Comparison of ENCODE assay signal across 8 cellular contexts in the genomic region with DNA sequence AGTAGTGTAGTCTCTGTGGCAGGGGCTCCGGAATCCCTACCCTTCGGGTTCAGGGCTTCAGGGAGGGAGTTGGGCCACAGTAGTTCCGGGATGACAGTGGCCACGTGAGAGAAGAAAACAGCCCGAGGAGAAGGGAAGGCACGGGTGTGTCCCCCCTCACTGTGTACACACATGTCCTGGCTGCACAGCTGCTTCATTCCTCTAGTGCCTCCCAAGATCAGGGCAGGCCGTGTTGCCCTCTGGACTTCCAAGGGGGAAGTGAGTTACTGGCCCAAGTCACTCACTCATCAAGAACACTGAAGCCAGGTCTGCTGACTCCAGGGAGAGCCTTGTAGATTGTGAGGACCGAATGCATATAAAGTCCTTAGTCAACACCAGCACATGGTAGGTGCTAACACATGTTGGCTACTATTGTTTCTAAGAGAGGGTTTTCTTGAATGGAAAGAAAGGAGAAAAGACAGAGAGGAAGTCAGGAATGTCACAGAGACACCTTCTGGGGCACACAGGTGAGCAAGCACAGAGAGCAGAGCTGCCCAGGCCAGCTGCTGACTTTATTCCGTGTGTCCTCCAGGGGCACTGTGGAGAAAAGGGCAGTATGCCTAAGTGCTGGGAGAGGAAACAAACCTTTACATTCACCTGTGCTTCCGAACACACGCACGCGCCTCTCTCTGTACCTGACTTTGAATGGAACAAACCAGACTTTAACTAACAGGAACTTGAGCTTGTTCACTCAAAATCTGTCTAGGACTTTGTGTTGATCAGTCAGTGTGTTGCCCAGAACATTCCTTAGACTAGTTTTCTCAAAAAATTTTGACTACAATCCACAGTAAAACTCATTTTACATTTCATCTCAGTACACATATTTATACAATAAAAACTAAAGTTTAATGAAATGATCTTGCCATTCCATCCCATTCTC. TPM values are rescaled to one million over a fixed set of nuclear protein-coding genes. Genes with fewer than 3 reads are reported as not detected.
DNase-seq lines count a peak whose midpoint lies in the region; ATAC-seq and TF ChIP-seq lines count a peak whose summit lies in the region.

No MANE protein-coding gene starts in this region.

- H4K91ac ChIP-seq in IMR-90 (ENCODE audit: insufficient read depth, low read depth, low read length) = no peak overlapping the region; the same call in 1 of the 2 replicates

- no peak overlapping the region for H2BK120ac ChIP-seq in IMR-90 (ENCODE audit: low read depth, low read length)

- no peak overlapping the region for H3K4me3 Mint-ChIP-seq in brain

- H3K9me3 ChIP-seq in IMR-90 (ENCODE audit: control insufficient read depth, insufficient read depth, low read length) (no peaks in the 10 kb centered on the region), right lobe of liver (no peaks in the 10 kb centered on the region)

- peaks cover 9% of the 10 kb centered on the region for H3K4me1 ChIP-seq in IMR-90 (ENCODE audit: control insufficient read depth, insufficient read depth, low read length)
- H3K4me1 ChIP-seq in right lobe of liver = peaks cover 0 to 13% (median 5%) of the 10 kb centered on the region in 4 donors

- dilution Hi-C loops in IMR-90 (cut with HindIII; ENCODE audit: low sequenced_read_pairs, unreplicated experiment) = no loop called here

- H3K36me3 ChIP-seq in BJ (ENCODE audit: control insufficient read depth, insufficient read depth, low read length) = peaks cover 2% of the 10 kb centered on the region; the same call in 1 of the 2 replicates
- H3K36me3 ChIP-seq in IMR-90 (ENCODE audit: control insufficient read depth, insufficient read depth, low read length) = peaks cover 19% of the 10 kb centered on the region; the same call in 1 of the 2 replicates
- H3K36me3 ChIP-seq in right lobe of liver = no peaks in the 10 kb centered on the region

- BruUV-seq in IMR-90 (replicated peaks; lab: Mats Ljungman, UMichigan) = no TSS peak

- H3K9me3 Mint-ChIP-seq in brain = no peaks in the 10 kb centered on the region

- H3K9ac ChIP-seq in IMR-90 (ENCODE audit: low read depth, low read length) = no peak overlapping the region

- H4K20me1 ChIP-seq in IMR-90 (ENCODE audit: insufficient read depth, low read length) = peaks cover 7% of the 10 kb centered on the region; the same call in 1 of the 2 replicates

- peaks cover 14% of the 10 kb centered on the region; the same call in 1 of the 2 replicates for H3K9me1 ChIP-seq in IMR-90 (ENCODE audit: insufficient read depth, low read length)

- H3K4ac ChIP-seq in IMR-90 (ENCODE audit: low read depth, low read length) = 0 out of 2 replicates have a peak overlapping the region, but pooled peaks have one; percentile 15

- H2BK15ac ChIP-seq in IMR-90 (ENCODE audit: low read depth, low read length) = no peak overlapping the region

- no peak overlapping the region for H3K4me2 ChIP-seq in IMR-90 (ENCODE audit: low read depth, low read length)

- CTCF ChIA-PET in BJ (lab: Yijun Ruan, JAX) = interaction anchor here (2.2 kb wide), 1 partner anchor 17 kb away, joined by 11 read pairs; no protein-coding TSS in a partner anchor
- CTCF ChIA-PET in IMR-90 (lab: Yijun Ruan, JAX) = interaction anchor here (0.7 to 1.6 kb wide), 7 partner anchors 9 to 211 kb away, joined by 3 to 7 read pairs (median 3); no protein-coding TSS in a partner anchor

- H4K8ac ChIP-seq in IMR-90 (ENCODE audit: low read depth in 2 of 2, low read length in 2 of 2) = no peak overlapping the region

- H3K27ac ChIP-seq in IMR-90 (ENCODE audit: insufficient read depth, low read length) (no peak overlapping the region), right lobe of liver (no peak overlapping the region)

- H2AFZ ChIP-seq in IMR-90 (replicated peaks; ENCODE audit: low read length, poor library complexity) = no peak overlapping the region

- POLR2A ChIA-PET in BJ (lab: Charles Lee) = no interaction called here
- POLR2A ChIA-PET in IMR-90 (lab: Charles Lee; ENCODE audit: unreplicated experiment) = no interaction called here

- no peak overlapping the region for H3K14ac ChIP-seq in IMR-90 (replicated peaks; ENCODE audit: low read depth, low read length)

- in situ Hi-C loops in IMR-90 (cut with MboI; ENCODE audit: low sequenced_read_pairs) = loop anchor here (25.0 kb wide), 1 partner anchor 892 kb away; no protein-coding TSS in a partner anchor

- no peak overlapping the region for H4K5ac ChIP-seq in IMR-90 (ENCODE audit: low read depth, low read length)

- H2BK20ac ChIP-seq in IMR-90 (ENCODE audit: low read depth, low read length) = 0 out of 2 replicates have a peak overlapping the region, but pooled peaks have one; percentile 1

- H3K27me3 ChIP-seq in BJ (ENCODE audit: control insufficient read depth, insufficient read depth, low read length) (no peaks in the 10 kb centered on the region), IMR-90 (ENCODE audit: control insufficient read depth, insufficient read depth, low read length) (no peaks in the 10 kb centered on the region), right lobe of liver (no peaks in the 10 kb centered on the region)

- TF ChIP-seq RAD21 in IMR-90 (IDR thresholded peaks at IDR 0.05; ENCODE audit: low read length) = no peak

- H2AK5ac ChIP-seq in IMR-90 (ENCODE audit: low read depth, low read length) = peak overlapping the region; percentile 0; the same call in 1 of the 2 replicates

- no peak overlapping the region for H2AK9ac ChIP-seq in IMR-90 (replicated peaks; ENCODE audit: low read depth, low read length, poor library complexity)

- TF ChIP-seq CTCF in BJ (IDR thresholded peaks at IDR 0.05; ENCODE audit: insufficient read depth, low read depth, low read length) = 0 out of 2 replicates have a peak, but pooled peaks have one; percentile 17
- peak; percentile 27; the same call in 1 of the 2 replicates for TF ChIP-seq CTCF in IMR-90 (conservative IDR thresholded peaks at IDR 0.05; ENCODE audit: low read depth, low read length)
- peak in 1 of 2 experiments; percentile 24 for TF ChIP-seq CTCF in brain (conservative IDR thresholded peaks at IDR 0.05)
- peak in 3 of 4 donors; percentile 12 to 32 (median 26) for TF ChIP-seq CTCF in right lobe of liver (IDR thresholded peaks at IDR 0.05)

- WGBS in IMR-90 (ENCODE audit: extremely low coverage in 2 of 2, insufficient read length in 1 of 2), 2 experiments = 89% methylated on average over 5 of the region's 13 CpGs; no CpG with 5 or more reads in 1 of the 2 experiments
- 67% methylated on average over 12 of the region's 13 CpGs for WGBS in right lobe of liver (ENCODE audit: insufficient coverage, low coverage, low lambda C conversion rate, missing lambda C conversion rate)

- H3K23ac ChIP-seq in IMR-90 (ENCODE audit: low read depth, low read length) = no peak overlapping the region

- H3K27me3 Mint-ChIP-seq in brain = no peaks in the 10 kb centered on the region

- H3K4me3 ChIP-seq in BJ (ENCODE audit: low read depth, low read length) (no peak overlapping the region), IMR-90 (ENCODE audit: insufficient read depth, low read depth, low read length) (no peak overlapping the region), right lobe of liver (no peak overlapping the region)

- no peaks in the 10 kb centered on the region for H3K79me1 ChIP-seq in IMR-90 (ENCODE audit: low read depth in 1 of 2, low read length in 2 of 2)

- no peak overlapping the region for H3K56ac ChIP-seq in IMR-90 (ENCODE audit: extremely low read depth, insufficient read depth, low read length)

- ATAC-seq in IMR-90 (ENCODE audit: low read depth) (no peak), right lobe of liver (peak; percentile 12 to 55 (median 44)), GM18870 (IDR thresholded peaks at IDR 0.05; ENCODE audit: unreplicated experiment) (no peak), HG02623 (IDR thresholded peaks at IDR 0.05; ENCODE audit: unreplicated experiment) (no peak)

- DNase-seq in BJ (ENCODE audit: low read depth) (no peak), IMR-90 (no peak), right lobe of liver (peak in 1 of 3 donors; percentile 46), pons (ENCODE audit: low spot score) (no peak)
- DNase-seq in NK-92 treated with Interleukin-12 subunit alpha and Interleukin-12 subunit beta, amount 100 ng/mL, for 24 hours (lab: John Stamatoyannopoulos, UW) = no peak

- no peak overlapping the region for H3K18ac ChIP-seq in IMR-90 (ENCODE audit: low read depth, low read length)

- H3K36me3 Mint-ChIP-seq in brain = peaks cover 14% of the 10 kb centered on the region

- H3K4me1 Mint-ChIP-seq in brain = peaks cover 37% of the 10 kb centered on the region

- intact Hi-C loops in IMR-90 (cut with micrococcal nuclease) = no loop called here
- intact Hi-C loops in right lobe of liver (cut with DNase I) = no loop called here

- H3K27ac Mint-ChIP-seq in brain = peak overlapping the region in 3 of 5 experiments; percentile 52 to 62 (median 56)

- TF ChIP-seq POLR2A in IMR-90 (IDR thresholded peaks at IDR 0.05; ENCODE audit: low read depth, low read length) (no peak), right lobe of liver (IDR thresholded peaks at IDR 0.05) (no peak)

- no peak overlapping the region for H2BK5ac ChIP-seq in IMR-90 (ENCODE audit: low read depth, low read length, poor library complexity, severe bottlenecking)

TF ChIP-seq in IMR-90, 13 proteins besides CTCF, POLR2A, EP300 and RAD21:
- TF ChIP-seq CEBPB (IDR thresholded peaks at IDR 0.05; ENCODE audit: low read depth, low read length) (no peak), SMC3 (IDR thresholded peaks at IDR 0.05; ENCODE audit: low read depth, low read length) (no peak), MXI1 (IDR thresholded peaks at IDR 0.05; ENCODE audit: borderline replicate concordance, low read depth, low read length) (no peak), RFX5 (IDR thresholded peaks at IDR 0.05; ENCODE audit: low read depth, low read length) (no peak)
- TF ChIP-seq, protein P1, sequence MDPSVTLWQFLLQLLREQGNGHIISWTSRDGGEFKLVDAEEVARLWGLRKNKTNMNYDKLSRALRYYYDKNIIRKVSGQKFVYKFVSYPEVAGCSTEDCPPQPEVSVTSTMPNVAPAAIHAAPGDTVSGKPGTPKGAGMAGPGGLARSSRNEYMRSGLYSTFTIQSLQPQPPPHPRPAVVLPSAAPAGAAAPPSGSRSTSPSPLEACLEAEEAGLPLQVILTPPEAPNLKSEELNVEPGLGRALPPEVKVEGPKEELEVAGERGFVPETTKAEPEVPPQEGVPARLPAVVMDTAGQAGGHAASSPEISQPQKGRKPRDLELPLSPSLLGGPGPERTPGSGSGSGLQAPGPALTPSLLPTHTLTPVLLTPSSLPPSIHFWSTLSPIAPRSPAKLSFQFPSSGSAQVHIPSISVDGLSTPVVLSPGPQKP (IDR thresholded peaks at IDR 0.05; ENCODE audit: borderline replicate concordance, low read depth, low read length) = no peak

RNA-seq across cellular contexts. Expression of a gene that starts 40.0 kb away (rescaled TPM):
- polyA plus RNA-seq in BJ (2011; rRNA removed) (0.06 and 0.11 TPM in 2 replicates), IMR-90 (2012; rRNA removed) (0.03 and 0.05 TPM in 2 replicates), brain (ENCODE audit: insufficient read depth, low read depth, low replicate concordance) (0.19 TPM)
- polyA minus RNA-seq in BJ (2011; rRNA and poly(A)+ RNA removed) = 0.05 and 0.15 TPM in 2 replicates
- total RNA-seq in IMR-90 (2012; rRNA removed) (0.18 and 0.28 TPM in 2 replicates), right lobe of liver (not detected)
- polyA plus RNA-seq in IMR-90 (2012; cell fraction: cytosol; rRNA removed) = 0.03 and 0.07 TPM in 2 replicates
- 0.07 and 0.15 TPM in 2 replicates for polyA plus RNA-seq in IMR-90 (2012; cell fraction: nucleus; rRNA removed; ENCODE audit: low replicate concordance)

Comparison
In these comparisons a context has a peak if more than half of its experiments do, and no peak if none do; other contexts are left out.
1. ATAC-seq: peak in right lobe of liver (4 of 4); none in IMR-90 (single experiment), GM18870 (single experiment) and HG02623 (single experiment).